In genomic region chr11:86594746-86595145, GRCh38 we compare ENCODE assay signal across 16 cellular contexts.
DNase-seq lines count a peak whose midpoint lies in the region; ATAC-seq and TF ChIP-seq lines count a peak whose summit lies in the region.
"Had no signal": no experiment of that assay in that cellular context is flagged by ENCODE, and none has a peak within 500 bp of the region (broad histone marks: within the 10 kb centered on the region; RNA-seq: fewer than 3 reads in every experiment).

No MANE protein-coding gene starts in this region.

- peaks cover 58% of the 10 kb centered on the region for H3K4me1 ChIP-seq in smooth muscle cell (ENCODE audit: low read depth)
- peaks cover 0 to 7% of the 10 kb centered on the region in 2 donors for H3K4me1 ChIP-seq in naive thymus-derived CD4-positive, alpha-beta T cell (ENCODE audit: control insufficient read depth in 2 of 2, insufficient read depth in 2 of 2, low read length in 2 of 2)

- H3K36me3 ChIP-seq in smooth muscle cell (ENCODE audit: low read depth), result no peaks in the 10 kb centered on the region
- H3K36me3 ChIP-seq in naive thymus-derived CD4-positive, alpha-beta T cell (ENCODE audit: control insufficient read depth in 2 of 3, insufficient read depth in 3 of 3, low read length in 3 of 3), result no peaks in the 10 kb centered on the region
- H3K36me3 ChIP-seq: thyroid gland had no signal

- no peaks in the 10 kb centered on the region for H3K9me3 Mint-ChIP-seq in activated naive CD4-positive, alpha-beta T cell treated with anti-CD3 and anti-CD28 coated beads, Interleukin-2, amount 50 U/mL, for 24 hours
- no peaks in the 10 kb centered on the region for H3K9me3 Mint-ChIP-seq in activated naive CD4-positive, alpha-beta T cell treated with anti-CD3 and anti-CD28 coated beads, Interleukin-2, amount 10 ng/mL, durations not matched to agents 7 days and 5 days
- H3K9me3 Mint-ChIP-seq in naive thymus-derived CD4-positive, alpha-beta T cell, result peaks cover 0 to 15% (median 4%) of the 10 kb centered on the region in 11 donors

- CTCF ChIA-PET in activated naive CD4-positive, alpha-beta T cell treated with anti-CD3 and anti-CD28 coated beads, Interleukin-2, amount 10 ng/mL, durations not matched to agents 7 days and 5 days (lab: Charles Lee), result interaction anchor here (4.5 kb wide), 1 partner anchor 13 kb away, joined by 26 read pairs; no protein-coding TSS in a partner anchor
- CTCF ChIA-PET in naive thymus-derived CD4-positive, alpha-beta T cell (lab: Charles Lee), result no interaction called here

- no peak overlapping the region for H2AFZ ChIP-seq in smooth muscle cell (ENCODE audit: low read depth)

- no peaks in the 10 kb centered on the region for H3K27me3 Mint-ChIP-seq in activated naive CD4-positive, alpha-beta T cell treated with anti-CD3 and anti-CD28 coated beads, Interleukin-2, amount 50 U/mL, for 24 hours
- H3K27me3 Mint-ChIP-seq in activated naive CD4-positive, alpha-beta T cell treated with anti-CD3 and anti-CD28 coated beads, Interleukin-2, amount 10 ng/mL, durations not matched to agents 7 days and 5 days, result no peaks in the 10 kb centered on the region
- no peaks in the 10 kb centered on the region for H3K27me3 Mint-ChIP-seq in naive thymus-derived CD4-positive, alpha-beta T cell

- ATAC-seq in HG03175 (IDR thresholded peaks at IDR 0.05; ENCODE audit: unreplicated experiment), result no peak
- no peak for ATAC-seq in naive thymus-derived CD4-positive, alpha-beta T cell
- ATAC-seq: K562 had no signal

- H3K4me2 ChIP-seq in smooth muscle cell, result no peak overlapping the region

- H3K4me3 ChIP-seq in epithelial cell of esophagus (ENCODE audit: low read length) (no peak overlapping the region), smooth muscle cell (no peak overlapping the region)
- H3K4me3 ChIP-seq in naive thymus-derived CD4-positive, alpha-beta T cell (ENCODE audit: low read length), result no peak overlapping the region
- H3K4me3 ChIP-seq: K562, thyroid gland had no signal

- no peaks in the 10 kb centered on the region for H3F3A ChIP-seq in smooth muscle cell (ENCODE audit: low read depth)

- H3K27ac ChIP-seq in smooth muscle cell (ENCODE audit: low read depth), result peak overlapping the region; percentile 87
- no peak overlapping the region for H3K27ac ChIP-seq in naive thymus-derived CD4-positive, alpha-beta T cell (ENCODE audit: low read depth, low read length)

- H3K27me3 ChIP-seq in smooth muscle cell (ENCODE audit: low read depth), result no peaks in the 10 kb centered on the region
- no peaks in the 10 kb centered on the region for H3K27me3 ChIP-seq in naive thymus-derived CD4-positive, alpha-beta T cell (ENCODE audit: control insufficient read depth in 2 of 2, insufficient read depth in 2 of 2, low read length in 2 of 2)
- H3K27me3 ChIP-seq: thyroid gland had no signal

- H3K27ac Mint-ChIP-seq in activated naive CD4-positive, alpha-beta T cell treated with anti-CD3 and anti-CD28 coated beads, Interleukin-2, amount 50 U/mL, for 24 hours, result peak overlapping the region; percentile 76
- H3K27ac Mint-ChIP-seq in activated naive CD4-positive, alpha-beta T cell treated with anti-CD3 and anti-CD28 coated beads, Interleukin-2, amount 10 ng/mL, durations not matched to agents 7 days and 5 days, result no peak overlapping the region
- peak overlapping the region in 1 of 9 donors; percentile 29 for H3K27ac Mint-ChIP-seq in naive thymus-derived CD4-positive, alpha-beta T cell
- H3K27ac Mint-ChIP-seq: memory B cell had no signal

- H4K20me1 ChIP-seq in smooth muscle cell (ENCODE audit: low read depth), result no peaks in the 10 kb centered on the region

- no peaks in the 10 kb centered on the region for H3K79me2 ChIP-seq in smooth muscle cell (ENCODE audit: low read depth)

- intact Hi-C loops in naive thymus-derived CD4-positive, alpha-beta T cell (cut with micrococcal nuclease), result loop anchor here in 1 of 2 donors (5.0 kb wide), 1 partner anchor 213 kb away; no protein-coding TSS in a partner anchor

- H3K4me1 Mint-ChIP-seq in activated naive CD4-positive, alpha-beta T cell treated with anti-CD3 and anti-CD28 coated beads, Interleukin-2, amount 50 U/mL, for 24 hours, result peaks cover 47% of the 10 kb centered on the region
- peaks cover 23% of the 10 kb centered on the region for H3K4me1 Mint-ChIP-seq in activated naive CD4-positive, alpha-beta T cell treated with anti-CD3 and anti-CD28 coated beads, Interleukin-2, amount 10 ng/mL, durations not matched to agents 7 days and 5 days
- peaks cover 7 to 21% (median 14%) of the 10 kb centered on the region in 7 donors for H3K4me1 Mint-ChIP-seq in naive thymus-derived CD4-positive, alpha-beta T cell

- H3K9me3 ChIP-seq in smooth muscle cell (replicated peaks; ENCODE audit: low read depth), result no peaks in the 10 kb centered on the region
- H3K9me3 ChIP-seq in naive thymus-derived CD4-positive, alpha-beta T cell (ENCODE audit: control insufficient read depth in 2 of 3, low read length in 3 of 3), result no peaks in the 10 kb centered on the region
- H3K9me3 ChIP-seq: thyroid gland had no signal

- DNase-seq in activated naive CD4-positive, alpha-beta T cell treated with anti-CD3 and anti-CD28 coated beads, Interleukin-2, amount 10 ng/mL, durations not matched to agents 7 days and 5 days, result no peak
- DNase-seq in NCI-H69 (lab: John Stamatoyannopoulos, UW) (peak; percentile 68), epithelial cell of esophagus (ENCODE audit: low read depth) (peak; percentile 76), smooth muscle cell (lab: John Stamatoyannopoulos, UW; ENCODE audit: unreplicated experiment) (no peak), DMS 273 (lab: John Stamatoyannopoulos, UW; ENCODE audit: unreplicated experiment) (no peak)
- no peak for DNase-seq in naive thymus-derived CD4-positive, alpha-beta T cell
- DNase-seq: activated CD8-positive, alpha-beta memory T cell treated with anti-CD3 and anti-CD28 coated beads for 24 hours; activated effector memory CD4-positive, alpha-beta T cell treated with Interleukin-2 at 50 U/mL for 16 hours; NCI-H1092 treated with DMSO at 0.1 percent for 48 hours; NCI-H2227 treated with DMSO at 0.1 percent for 48 hours; stimulated activated CD4-positive, alpha-beta T cell treated with anti-CD3 and anti-CD28 coated beads, Interleukin-4, amount 100 ng/mL, for 24 hours; thyroid gland had no signal

- POLR2A ChIA-PET in naive thymus-derived CD4-positive, alpha-beta T cell (lab: Charles Lee), result no interaction called here

- H3K36me3 Mint-ChIP-seq in activated naive CD4-positive, alpha-beta T cell treated with anti-CD3 and anti-CD28 coated beads, Interleukin-2, amount 50 U/mL, for 24 hours, result no peaks in the 10 kb centered on the region
- H3K36me3 Mint-ChIP-seq in activated naive CD4-positive, alpha-beta T cell treated with anti-CD3 and anti-CD28 coated beads, Interleukin-2, amount 10 ng/mL, durations not matched to agents 7 days and 5 days, result no peaks in the 10 kb centered on the region
- H3K36me3 Mint-ChIP-seq in naive thymus-derived CD4-positive, alpha-beta T cell, result peaks cover 0 to 4% (median 0%) of the 10 kb centered on the region in 5 donors
- H3K36me3 Mint-ChIP-seq: memory B cell had no signal

- no peak overlapping the region for H3K9ac ChIP-seq in smooth muscle cell (ENCODE audit: low read depth)

- TF ChIP-seq CTCF in epithelial cell of esophagus (IDR thresholded peaks at IDR 0.05; ENCODE audit: insufficient read depth, low read depth, low read length, missing control alignments), result no peak
- no peak for TF ChIP-seq CTCF in smooth muscle cell (IDR thresholded peaks at IDR 0.05; ENCODE audit: borderline replicate concordance, insufficient read depth, poor library complexity, severe bottlenecking)

- H3K4me3 Mint-ChIP-seq in activated naive CD4-positive, alpha-beta T cell treated with anti-CD3 and anti-CD28 coated beads, Interleukin-2, amount 50 U/mL, for 24 hours, result no peak overlapping the region
- no peak overlapping the region for H3K4me3 Mint-ChIP-seq in activated naive CD4-positive, alpha-beta T cell treated with anti-CD3 and anti-CD28 coated beads, Interleukin-2, amount 10 ng/mL, durations not matched to agents 7 days and 5 days
- H3K4me3 Mint-ChIP-seq in naive thymus-derived CD4-positive, alpha-beta T cell, result no peak overlapping the region
- H3K4me3 Mint-ChIP-seq: memory B cell had no signal

Comparison
In these comparisons a context has a peak if more than half of its experiments do, and no peak if none do; other contexts are left out.
1. DNase-seq: peak in NCI-H69 (single experiment) and epithelial cell of esophagus (single experiment); none in activated naive CD4-positive, alpha-beta T cell treated with anti-CD3 and anti-CD28 coated beads, Interleukin-2, amount 10 ng/mL, durations not matched to agents 7 days and 5 days (single experiment), smooth muscle cell (single experiment), DMS 273 (single experiment) and naive thymus-derived CD4-positive, alpha-beta T cell (0 of 9).